In the genomic region with DNA sequence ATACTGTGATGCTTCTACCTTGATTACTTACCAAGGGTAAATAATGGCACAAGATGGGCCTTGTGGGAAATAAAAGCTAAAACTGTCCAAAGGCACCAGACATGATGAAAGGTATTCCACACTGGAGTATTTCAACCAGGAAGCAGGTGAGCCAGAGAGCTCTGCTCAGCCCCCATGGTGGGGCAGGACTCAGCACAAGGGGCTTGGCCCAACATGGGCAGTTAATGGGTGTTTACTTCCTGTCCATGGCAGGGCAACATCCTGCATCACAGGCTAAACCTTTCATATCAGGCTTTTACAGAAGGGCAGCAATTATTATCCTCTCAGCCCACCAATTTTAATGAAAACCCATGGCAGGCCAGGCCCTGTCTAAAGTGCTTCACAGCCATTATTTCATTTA, we compare ENCODE assay signal across 21 cellular contexts. TPM values are rescaled to one million over a fixed set of nuclear protein-coding genes. Genes with fewer than 3 reads are reported as not detected.
"Had no signal": no experiment of that assay in that cellular context is flagged by ENCODE, and none has a peak within 500 bp of the region (broad histone marks: within the 10 kb centered on the region; RNA-seq: fewer than 3 reads in every experiment).

No MANE protein-coding gene starts in this region.

- H3K27ac Mint-ChIP-seq: activated naive CD4-positive, alpha-beta T cell treated with anti-CD3 and anti-CD28 coated beads, Interleukin-2, amount 50 U/mL, for 24 hours; dendritic cell treated with granulocyte-macrophage colony-stimulating factor and Interleukin-4, amounts not matched to agents 40 ng/mL and 50 ng/mL, for 4 days; naive thymus-derived CD4-positive, alpha-beta T cell; neural progenitor cell had no signal

- H3K4me2 ChIP-seq: neural progenitor cell had no signal

- H3K27me3 Mint-ChIP-seq: dendritic cell treated with granulocyte-macrophage colony-stimulating factor and Interleukin-4, amounts not matched to agents 40 ng/mL and 50 ng/mL, for 4 days had no signal

- H3K27me3 ChIP-seq: neural progenitor cell, right atrium auricular region, suprapubic skin, transverse colon had no signal

- H3K4me3 ChIP-seq: neural progenitor cell, prostate gland, right atrium auricular region, suprapubic skin, transverse colon had no signal

- H3K9ac ChIP-seq: neural progenitor cell had no signal

- H2AFZ ChIP-seq: neural progenitor cell had no signal

- H3K4me1 Mint-ChIP-seq: activated naive CD4-positive, alpha-beta T cell treated with anti-CD3 and anti-CD28 coated beads, Interleukin-2, amount 50 U/mL, for 24 hours; naive thymus-derived CD4-positive, alpha-beta T cell had no signal

- H3K27ac ChIP-seq: neural progenitor cell, prostate gland, suprapubic skin, transverse colon had no signal

- H3K36me3 Mint-ChIP-seq: activated naive CD4-positive, alpha-beta T cell treated with anti-CD3 and anti-CD28 coated beads, Interleukin-2, amount 50 U/mL, for 24 hours; naive thymus-derived CD4-positive, alpha-beta T cell; neural progenitor cell had no signal

- DNase-seq: activated CD4-positive, alpha-beta T cell treated with anti-CD3 and anti-CD28 coated beads, Interleukin-2, amount 50 U/mL, for 1 hour; activated CD4-positive, CD25-positive, alpha-beta regulatory T cell treated with anti-CD3 and anti-CD28 coated beads, Interleukin-2, amount 50 U/mL, for 72 hours; activated CD8-positive, alpha-beta memory T cell treated with anti-CD3 and anti-CD28 coated beads, Interleukin-2, amount 50 U/mL, for 4 hours; activated T-cell treated with anti-CD3 and anti-CD28 coated beads, Interleukin-2, amount 50 U/mL, for 4 hours; erythroblast; foreskin melanocyte; left ventricle myocardium superior; mesendoderm; naive thymus-derived CD4-positive, alpha-beta T cell; stimulated activated CD4-positive, alpha-beta T cell treated with anti-CD3 and anti-CD28 coated beads, Interleukin-2, amount 100 ng/mL, for 24 hours; stimulated activated naive CD8-positive, alpha-beta T cell treated with anti-CD3 and anti-CD28 coated beads, Interleukin-15, Interleukin-2, amounts not matched to agents 100 U/mL and 50 U/mL, for 24 hours; SW 1271; transverse colon had no signal

- H3K4me1 ChIP-seq: transverse colon had no signal

- H3K9me3 ChIP-seq: prostate gland, right atrium auricular region, suprapubic skin, transverse colon had no signal

- H3K4me3 Mint-ChIP-seq: activated naive CD4-positive, alpha-beta T cell treated with anti-CD3 and anti-CD28 coated beads, Interleukin-2, amount 50 U/mL, for 24 hours; activated T-cell treated with anti-CD3 and anti-CD28 coated beads, Interleukin-2, amount 50 U/mL, for 4 hours; dendritic cell treated with granulocyte-macrophage colony-stimulating factor and Interleukin-4, amounts not matched to agents 40 ng/mL and 50 ng/mL, for 4 days; naive thymus-derived CD4-positive, alpha-beta T cell; neural progenitor cell had no signal

- FAIRE-seq: astrocyte, bronchial epithelial cell had no signal

- ATAC-seq: activated T-cell treated with anti-CD3 and anti-CD28 coated beads, Interleukin-2, amount 50 U/mL, for 4 hours; left ventricle myocardium superior; naive thymus-derived CD4-positive, alpha-beta T cell; stimulated activated naive CD8-positive, alpha-beta T cell treated with anti-CD3 and anti-CD28 coated beads, Interleukin-15, Interleukin-2, amounts not matched to agents 100 U/mL and 50 U/mL, for 24 hours had no signal

- H3K9me3 Mint-ChIP-seq: activated naive CD4-positive, alpha-beta T cell treated with anti-CD3 and anti-CD28 coated beads, Interleukin-2, amount 50 U/mL, for 24 hours; activated T-cell treated with anti-CD3 and anti-CD28 coated beads, Interleukin-2, amount 50 U/mL, for 4 hours; dendritic cell treated with granulocyte-macrophage colony-stimulating factor and Interleukin-4, amounts not matched to agents 40 ng/mL and 50 ng/mL, for 4 days; neural progenitor cell had no signal

- H3K36me3 ChIP-seq: neural progenitor cell, prostate gland, right atrium auricular region, suprapubic skin, transverse colon had no signal

RNA-seq across cellular contexts. Expression of gene MAGI1, which starts 38.2 kb away (rescaled TPM):
- polyA plus RNA-seq: naive thymus-derived CD4-positive, alpha-beta T cell had no signal
